25 cellular contexts compared by ENCODE assay signal in genomic region chr7:1596181-1597043, GRCh38. TPM values are rescaled to one million over a fixed set of nuclear protein-coding genes. Genes with fewer than 3 reads are reported as not detected.
"Had no signal": no experiment of that assay in that cellular context is flagged by ENCODE, and none has a peak within 500 bp of the region (broad histone marks: within the 10 kb centered on the region; RNA-seq: fewer than 3 reads in every experiment).

No MANE protein-coding gene starts in this region.

- DNase-seq: activated CD4-positive, alpha-beta T cell treated with anti-CD3 and anti-CD28 coated beads for 48 hours; activated CD4-positive, alpha-beta T cell treated with anti-CD3 and anti-CD28 coated beads, Interleukin-2, amount 50 U/mL, for 4 hours; activated CD4-positive, CD25-positive, alpha-beta regulatory T cell treated with anti-CD3 and anti-CD28 coated beads, Interleukin-2, amount 50 U/mL, for 72 hours; activated CD8-positive, alpha-beta T cell treated with anti-CD3 and anti-CD28 coated beads, Interleukin-2, amount 10 ng/mL, durations not matched to agents 7 days and 5 days; activated effector memory CD4-positive, alpha-beta T cell treated with Interleukin-2 at 50 U/mL for 16 hours; activated naive CD4-positive, alpha-beta T cell; activated T-cell treated with anti-CD3 and anti-CD28 coated beads, Interleukin-2, amount 50 U/mL, for 24 hours; adrenal gland; central memory CD4-positive, alpha-beta T cell; Kasumi-1; KBM-7; NCI-H1105 treated with DMSO at 0.1 percent for 48 hours; NCI-H1436 treated with DMSO at 0.1 percent for 48 hours; NCI-H187; NCI-H2107; NCI-H2171 treated with DMSO at 0.1 percent for 48 hours; NCI-H226; NCI-H510A; NCI-H526 treated with DMSO at 0.1 percent for 48 hours; NCI-H82 had no signal

- H3K36me3 Mint-ChIP-seq: activated naive CD8-positive, alpha-beta T cell had no signal

- H3K4me3 Mint-ChIP-seq: activated CD8-positive, alpha-beta T cell treated with anti-CD3 and anti-CD28 coated beads, Interleukin-2, amount 10 ng/mL, durations not matched to agents 7 days and 5 days; activated naive CD8-positive, alpha-beta T cell; activated T-cell treated with anti-CD3 and anti-CD28 coated beads, Interleukin-2, amount 50 U/mL, for 24 hours; activated T-helper 1 cell treated with anti-CD3 and anti-CD28 coated beads, Interleukin-12 subunit alpha, Interleukin-12 subunit beta, Interleukin-2, Interleukin-4 antibody, amounts not matched to agents 30 ng/mL and 10 ng/mL and 1 ng/mL, durations not matched to agents 14 hours and 24 hours and 36 hours; T-helper 1 cell treated with Interleukin-12 subunit alpha and Interleukin-12 subunit beta and Interleukin-4 antibody, amounts not matched to agents 30 μg/mL and 1 μg/mL, for 36 hours had no signal

- H3K4me3 ChIP-seq: adrenal gland, breast epithelium had no signal

- H3K27ac ChIP-seq: adrenal gland, breast epithelium had no signal

- ATAC-seq: activated CD8-positive, alpha-beta T cell treated with anti-CD3 and anti-CD28 coated beads, Interleukin-2, amount 10 ng/mL, durations not matched to agents 7 days and 5 days had no signal

- H3K9me3 Mint-ChIP-seq: activated T-cell treated with anti-CD3 and anti-CD28 coated beads, Interleukin-2, amount 50 U/mL, for 24 hours; activated T-helper 1 cell treated with anti-CD3 and anti-CD28 coated beads, Interleukin-12 subunit alpha, Interleukin-12 subunit beta, Interleukin-2, Interleukin-4 antibody, amounts not matched to agents 30 ng/mL and 10 ng/mL and 1 ng/mL, durations not matched to agents 14 hours and 24 hours and 36 hours had no signal

- H3K9me3 ChIP-seq: adrenal gland, breast epithelium had no signal

- H3K36me3 ChIP-seq: adrenal gland, breast epithelium had no signal

- H3K27ac Mint-ChIP-seq: activated CD8-positive, alpha-beta T cell treated with anti-CD3 and anti-CD28 coated beads, Interleukin-2, amount 10 ng/mL, durations not matched to agents 7 days and 5 days; activated naive CD8-positive, alpha-beta T cell; activated T-cell treated with anti-CD3 and anti-CD28 coated beads, Interleukin-2, amount 50 U/mL, for 24 hours; activated T-helper 1 cell treated with anti-CD3 and anti-CD28 coated beads, Interleukin-12 subunit alpha, Interleukin-12 subunit beta, Interleukin-2, Interleukin-4 antibody, amounts not matched to agents 30 ng/mL and 10 ng/mL and 1 ng/mL, durations not matched to agents 14 hours and 24 hours and 36 hours; T-helper 1 cell treated with Interleukin-12 subunit alpha and Interleukin-12 subunit beta and Interleukin-4 antibody, amounts not matched to agents 30 μg/mL and 1 μg/mL, for 36 hours had no signal

- H3K4me1 ChIP-seq: adrenal gland, breast epithelium had no signal

RNA-seq across cellular contexts. Expression of gene TMEM184A, which starts 40.4 kb away (rescaled TPM):
- total RNA-seq: activated CD8-positive, alpha-beta T cell treated with anti-CD3 and anti-CD28 coated beads, Interleukin-2, amount 10 ng/mL, durations not matched to agents 7 days and 5 days; RPMI7951 had no signal
